1 cellular context compared by ENCODE assay signal in genomic region chr17:1997146-1997586, GRCh38.
TF ChIP-seq lines count a peak whose summit lies in the region.

No MANE protein-coding gene starts in this region.

TF ChIP-seq in H1, 55 proteins besides CTCF, POLR2A, EP300 and RAD21:
- TF ChIP-seq RFX5 (IDR thresholded peaks at IDR 0.05; ENCODE audit: borderline replicate concordance, low read depth, low read length) (no peak), BACH1 (IDR thresholded peaks at IDR 0.05; ENCODE audit: low read length) (no peak), KDM1A (IDR thresholded peaks at IDR 0.05; ENCODE audit: borderline replicate concordance, low read length) (peak; percentile 90), HDAC2 (IDR thresholded peaks at IDR 0.05; ENCODE audit: borderline replicate concordance in 1 of 2, low read depth in 2 of 2, low read length in 2 of 2) (peak in 1 of 2 experiments; percentile 65; a peak in 1 of 4 replicates), POLR2AphosphoS5 (IDR thresholded peaks at IDR 0.05; ENCODE audit: low read depth, low read length) (no peak)
TF ChIP-seq in H1: peak in this region for 2.
